In genomic region chr6:87155272-87155919, GRCh38 we compare ENCODE assay signal across 1 cellular context.
A peak's percentile ranks its signal among the peaks of the same experiment; 100 is the strongest.
TF ChIP-seq lines count a peak whose summit lies in the region.

Gene ZNF292, plus strand, starts transcription at chr6:87155565. Its CDS starts 27 bp downstream, at chr6:87155592.

TF ChIP-seq in K562, 482 proteins besides CTCF, POLR2A, EP300 and RAD21 (continued from another document and continues in another):
- TF ChIP-seq MITF (IDR thresholded peaks at IDR 0.05) (peak; percentile 96), ZNF239 (CRISPR knock-in tag; IDR thresholded peaks at IDR 0.05) (peak; percentile 19; the same call in 1 of the 2 replicates), ZNF586 (CRISPR knock-in tag; conservative IDR thresholded peaks at IDR 0.05) (no peak; the same call in 1 of the 2 replicates), ZNF75A (CRISPR knock-in tag; IDR thresholded peaks at IDR 0.05) (no peak), C11orf30 (IDR thresholded peaks at IDR 0.05; ENCODE audit: low read depth) (peak; percentile 95), NR2C2 (CRISPR knock-in tag; IDR thresholded peaks at IDR 0.05) (peak; percentile 69; the same call in 1 of the 2 replicates), NR2C2 (tag; IDR thresholded peaks at IDR 0.05) (peak; percentile 80), BCLAF1 (IDR thresholded peaks at IDR 0.05; ENCODE audit: borderline replicate concordance in 1 of 2, control insufficient read depth in 1 of 2, low read depth in 2 of 2, low read length in 1 of 2) (no peak), BRD4 (IDR thresholded peaks at IDR 0.05) (peak; percentile 74; the same call in 1 of the 2 replicates), ARID2 (IDR thresholded peaks at IDR 0.05) (no peak), SAFB (IDR thresholded peaks at IDR 0.05; ENCODE audit: borderline replicate concordance, low read depth, low read length) (no peak), RAD51 (IDR thresholded peaks at IDR 0.05; ENCODE audit: borderline replicate concordance, low read depth) (peak; percentile 100), GTF2E2 (tag; IDR thresholded peaks at IDR 0.05) (no peak; the same call in 1 of the 2 replicates), IRF9 (tag; IDR thresholded peaks at IDR 0.05) (no peak), ETS2 (tag; IDR thresholded peaks at IDR 0.05; ENCODE audit: borderline replicate concordance, poor library complexity, severe bottlenecking) (no peak), ZNF644 (tag; IDR thresholded peaks at IDR 0.05; ENCODE audit: low read depth) (0 out of 2 replicates have a peak, but pooled peaks have one; percentile 72), L3MBTL2 (IDR thresholded peaks at IDR 0.05) (peak; percentile 99), ZNF408 (CRISPR knock-in tag; IDR thresholded peaks at IDR 0.05; ENCODE audit: low read depth) (no peak), ZNF143 (CRISPR knock-in tag; IDR thresholded peaks at IDR 0.05) (no peak), FOXK2 (conservative IDR thresholded peaks at IDR 0.05 in 1 of 2, IDR thresholded peaks at IDR 0.05 in 1 of 2; ENCODE audit: low read depth in 2 of 2) (peak in 1 of 2 experiments; percentile 95; a peak in 2 of 4 replicates), ATF1 (CRISPR knock-in tag; IDR thresholded peaks at IDR 0.05) (peak; percentile 42; the same call in 1 of the 2 replicates), ATF1 (tag; IDR thresholded peaks at IDR 0.05) (peak; percentile 92), CUX1 (CRISPR knock-in tag; IDR thresholded peaks at IDR 0.05) (no peak), ZNF23 (CRISPR knock-in tag; IDR thresholded peaks at IDR 0.05) (no peak), TEAD1 (CRISPR knock-in tag; IDR thresholded peaks at IDR 0.05) (peak; percentile 48 to 64; a peak in 2 of 4 replicates), POLR3G (IDR thresholded peaks at IDR 0.05; ENCODE audit: extremely low read depth, insufficient read length, insufficient replicate concordance) (no peak), CHD1 (IDR thresholded peaks at IDR 0.05; ENCODE audit: low read length) (no peak), DACH1 (IDR thresholded peaks at IDR 0.05; ENCODE audit: partially characterized antibody) (no peak), ZNF316 (IDR thresholded peaks at IDR 0.05) (no peak), PBX2 (CRISPR knock-in tag; IDR thresholded peaks at IDR 0.05; ENCODE audit: low read depth) (no peak), PBX2 (tag; conservative IDR thresholded peaks at IDR 0.05; ENCODE audit: low read depth) (no peak), ZC3H8 (IDR thresholded peaks at IDR 0.05) (no peak), HNRNPL (IDR thresholded peaks at IDR 0.05; ENCODE audit: low read depth, low read length) (0 out of 2 replicates have a peak, but pooled peaks have one; percentile 61), ZNF766 (CRISPR knock-in tag; conservative IDR thresholded peaks at IDR 0.05) (0 out of 2 replicates have a peak, but pooled peaks have one; percentile 68), CBFA2T2 (conservative IDR thresholded peaks at IDR 0.05) (peak; percentile 99)
- TF ChIP-seq, protein P1, sequence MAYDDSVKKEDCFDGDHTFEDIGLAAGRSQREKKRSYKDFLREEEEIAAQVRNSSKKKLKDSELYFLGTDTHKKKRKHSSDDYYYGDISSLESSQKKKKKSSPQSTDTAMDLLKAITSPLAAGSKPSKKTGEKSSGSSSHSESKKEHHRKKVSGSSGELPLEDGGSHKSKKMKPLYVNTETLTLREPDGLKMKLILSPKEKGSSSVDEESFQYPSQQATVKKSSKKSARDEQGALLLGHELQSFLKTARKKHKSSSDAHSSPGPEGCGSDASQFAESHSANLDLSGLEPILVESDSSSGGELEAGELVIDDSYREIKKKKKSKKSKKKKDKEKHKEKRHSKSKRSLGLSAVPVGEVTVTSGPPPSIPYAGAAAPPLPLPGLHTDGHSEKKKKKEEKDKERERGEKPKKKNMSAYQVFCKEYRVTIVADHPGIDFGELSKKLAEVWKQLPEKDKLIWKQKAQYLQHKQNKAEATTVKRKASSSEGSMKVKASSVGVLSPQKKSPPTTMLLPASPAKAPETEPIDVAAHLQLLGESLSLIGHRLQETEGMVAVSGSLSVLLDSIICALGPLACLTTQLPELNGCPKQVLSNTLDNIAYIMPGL (CRISPR knock-in tag; IDR thresholded peaks at IDR 0.05): peak; percentile 96; the same call in 1 of the 2 replicates
- TF ChIP-seq, protein P2, sequence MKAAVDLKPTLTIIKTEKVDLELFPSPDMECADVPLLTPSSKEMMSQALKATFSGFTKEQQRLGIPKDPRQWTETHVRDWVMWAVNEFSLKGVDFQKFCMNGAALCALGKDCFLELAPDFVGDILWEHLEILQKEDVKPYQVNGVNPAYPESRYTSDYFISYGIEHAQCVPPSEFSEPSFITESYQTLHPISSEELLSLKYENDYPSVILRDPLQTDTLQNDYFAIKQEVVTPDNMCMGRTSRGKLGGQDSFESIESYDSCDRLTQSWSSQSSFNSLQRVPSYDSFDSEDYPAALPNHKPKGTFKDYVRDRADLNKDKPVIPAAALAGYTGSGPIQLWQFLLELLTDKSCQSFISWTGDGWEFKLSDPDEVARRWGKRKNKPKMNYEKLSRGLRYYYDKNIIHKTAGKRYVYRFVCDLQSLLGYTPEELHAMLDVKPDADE (conservative IDR thresholded peaks at IDR 0.05; ENCODE audit: control insufficient read depth, low read depth, low read length): peak; percentile 68; the same call in 1 of the 2 replicates
- TF ChIP-seq, protein P3, sequence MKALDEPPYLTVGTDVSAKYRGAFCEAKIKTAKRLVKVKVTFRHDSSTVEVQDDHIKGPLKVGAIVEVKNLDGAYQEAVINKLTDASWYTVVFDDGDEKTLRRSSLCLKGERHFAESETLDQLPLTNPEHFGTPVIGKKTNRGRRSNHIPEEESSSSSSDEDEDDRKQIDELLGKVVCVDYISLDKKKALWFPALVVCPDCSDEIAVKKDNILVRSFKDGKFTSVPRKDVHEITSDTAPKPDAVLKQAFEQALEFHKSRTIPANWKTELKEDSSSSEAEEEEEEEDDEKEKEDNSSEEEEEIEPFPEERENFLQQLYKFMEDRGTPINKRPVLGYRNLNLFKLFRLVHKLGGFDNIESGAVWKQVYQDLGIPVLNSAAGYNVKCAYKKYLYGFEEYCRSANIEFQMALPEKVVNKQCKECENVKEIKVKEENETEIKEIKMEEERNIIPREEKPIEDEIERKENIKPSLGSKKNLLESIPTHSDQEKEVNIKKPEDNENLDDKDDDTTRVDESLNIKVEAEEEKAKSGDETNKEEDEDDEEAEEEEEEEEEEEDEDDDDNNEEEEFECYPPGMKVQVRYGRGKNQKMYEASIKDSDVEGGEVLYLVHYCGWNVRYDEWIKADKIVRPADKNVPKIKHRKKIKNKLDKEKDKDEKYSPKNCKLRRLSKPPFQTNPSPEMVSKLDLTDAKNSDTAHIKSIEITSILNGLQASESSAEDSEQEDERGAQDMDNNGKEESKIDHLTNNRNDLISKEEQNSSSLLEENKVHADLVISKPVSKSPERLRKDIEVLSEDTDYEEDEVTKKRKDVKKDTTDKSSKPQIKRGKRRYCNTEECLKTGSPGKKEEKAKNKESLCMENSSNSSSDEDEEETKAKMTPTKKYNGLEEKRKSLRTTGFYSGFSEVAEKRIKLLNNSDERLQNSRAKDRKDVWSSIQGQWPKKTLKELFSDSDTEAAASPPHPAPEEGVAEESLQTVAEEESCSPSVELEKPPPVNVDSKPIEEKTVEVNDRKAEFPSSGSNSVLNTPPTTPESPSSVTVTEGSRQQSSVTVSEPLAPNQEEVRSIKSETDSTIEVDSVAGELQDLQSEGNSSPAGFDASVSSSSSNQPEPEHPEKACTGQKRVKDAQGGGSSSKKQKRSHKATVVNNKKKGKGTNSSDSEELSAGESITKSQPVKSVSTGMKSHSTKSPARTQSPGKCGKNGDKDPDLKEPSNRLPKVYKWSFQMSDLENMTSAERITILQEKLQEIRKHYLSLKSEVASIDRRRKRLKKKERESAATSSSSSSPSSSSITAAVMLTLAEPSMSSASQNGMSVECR (CRISPR knock-in tag; IDR thresholded peaks at IDR 0.05): peak; percentile 89
- TF ChIP-seq, protein P4, sequence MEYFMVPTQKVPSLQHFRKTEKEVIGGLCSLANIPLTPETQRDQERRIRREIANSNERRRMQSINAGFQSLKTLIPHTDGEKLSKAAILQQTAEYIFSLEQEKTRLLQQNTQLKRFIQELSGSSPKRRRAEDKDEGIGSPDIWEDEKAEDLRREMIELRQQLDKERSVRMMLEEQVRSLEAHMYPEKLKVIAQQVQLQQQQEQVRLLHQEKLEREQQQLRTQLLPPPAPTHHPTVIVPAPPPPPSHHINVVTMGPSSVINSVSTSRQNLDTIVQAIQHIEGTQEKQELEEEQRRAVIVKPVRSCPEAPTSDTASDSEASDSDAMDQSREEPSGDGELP (CRISPR knock-in tag; IDR thresholded peaks at IDR 0.05; ENCODE audit: borderline replicate concordance): peak; percentile 95
